In the genomic region with DNA sequence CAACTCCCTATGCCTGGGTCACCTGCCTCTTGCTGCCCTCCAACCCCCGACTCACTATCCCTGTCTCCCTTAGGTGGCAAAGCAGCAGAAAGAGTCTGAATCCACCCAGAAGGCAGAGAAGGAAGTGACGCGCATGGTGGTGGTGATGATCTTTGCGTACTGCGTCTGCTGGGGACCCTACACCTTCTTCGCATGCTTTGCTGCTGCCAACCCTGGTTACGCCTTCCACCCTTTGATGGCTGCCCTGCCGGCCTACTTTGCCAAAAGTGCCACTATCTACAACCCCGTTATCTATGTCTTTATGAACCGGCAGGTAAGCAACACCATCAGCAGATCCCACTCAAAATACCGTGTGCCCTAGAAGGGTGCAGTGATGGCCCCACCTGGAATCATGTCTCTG, we compare ENCODE assay signal across 2 cellular contexts. TPM values are rescaled to one million over a fixed set of nuclear protein-coding genes. Genes with fewer than 3 reads are reported as not detected.
"Had no signal": no experiment of that assay in that cellular context is flagged by ENCODE, and none has a peak within 500 bp of the region (broad histone marks: within the 10 kb centered on the region; RNA-seq: fewer than 3 reads in every experiment).

No MANE protein-coding gene starts in this region.

RNA-seq across cellular contexts. Expression of a gene that starts 12.2 kb away (rescaled TPM):
- total RNA-seq: G401, GM12878 had no signal

RNA-seq across cellular contexts. Expression of a gene that starts 26.2 kb away (rescaled TPM):
- total RNA-seq: G401, GM12878 had no signal
